ENCODE assay signal across 8 cellular contexts in the genomic region with DNA sequence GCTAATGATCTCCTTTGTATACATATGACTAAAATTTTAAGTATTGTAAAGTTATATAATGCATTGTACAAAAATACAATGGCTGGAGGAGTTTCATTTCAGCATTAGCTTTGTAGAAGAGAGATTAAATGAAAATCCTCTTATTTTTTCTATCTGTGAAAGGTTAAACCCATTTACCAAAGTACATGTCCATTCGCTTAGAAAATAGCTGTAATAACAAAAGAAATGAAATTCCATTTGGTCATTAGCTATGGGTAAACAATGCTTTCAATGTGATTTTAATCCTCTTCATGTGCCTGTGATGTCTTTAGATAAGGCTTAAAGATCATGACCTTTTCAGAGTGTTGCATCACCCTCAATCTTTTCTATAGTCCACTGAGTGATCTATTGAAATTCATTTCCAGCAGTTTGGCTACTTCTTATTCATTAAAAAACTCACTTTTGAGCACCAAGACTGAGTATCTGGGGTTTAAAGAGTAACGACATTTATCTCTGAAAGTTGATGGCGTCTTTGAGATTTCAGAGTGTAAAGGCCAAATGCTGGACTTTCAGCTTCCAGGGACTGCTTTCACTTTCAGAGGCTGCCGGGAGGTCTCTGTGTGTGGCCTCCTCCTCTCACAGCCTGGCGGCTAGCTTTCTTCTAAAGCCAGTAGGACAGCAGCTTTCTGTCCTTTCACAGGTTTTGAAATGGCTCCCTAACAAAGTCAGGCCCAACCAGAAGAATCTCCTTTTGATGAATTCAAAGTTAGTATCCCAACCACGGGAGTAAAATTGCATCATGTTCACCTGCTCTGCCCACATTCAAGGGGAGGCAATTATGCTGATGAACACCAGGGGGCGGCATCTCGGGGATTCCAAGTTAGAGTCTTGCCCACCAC.
DNase-seq lines count a peak whose midpoint lies in the region; ATAC-seq and TF ChIP-seq lines count a peak whose summit lies in the region.

No MANE protein-coding gene starts in this region.

- no peak overlapping the region for H3K4me2 ChIP-seq in GM23248 (ENCODE audit: unreplicated experiment)

- POLR2A ChIA-PET in Panc1 (lab: Charles Lee): no interaction called here

- no peak overlapping the region for H2AFZ ChIP-seq in GM23248

- no peak overlapping the region for H3K4me3 ChIP-seq in HFF-Myc (replicated peaks; ENCODE audit: low read depth, low read length)
- peak overlapping the region; percentile 7 to 45; a peak in 3 of 4 replicates for H3K4me3 ChIP-seq in Panc1 (ENCODE audit: low read depth in 2 of 2, low read length in 2 of 2)
- H3K4me3 ChIP-seq in GM23248: no peak overlapping the region
- H3K4me3 ChIP-seq in esophagus muscularis mucosa: peak overlapping the region in 1 of 4 donors; percentile 18

- in situ Hi-C loops in Panc1 (cut with HindIII; ENCODE audit: low pct_unique_long_range_greater_than_20kb, low sequenced_read_pairs): no loop called here
- in situ Hi-C loops in GM23248 (cut with MboI): no loop called here

- TF ChIP-seq EP300 in esophagus muscularis mucosa (IDR thresholded peaks at IDR 0.05): no peak

- H3K27ac ChIP-seq in Panc1 (ENCODE audit: low read length) (peak overlapping the region; percentile 57; the same call in 1 of the 2 replicates), GM23248 (no peak overlapping the region), esophagus muscularis mucosa (replicated peaks in 1 of 4) (no peak overlapping the region)

- no peak overlapping the region for H3K9ac ChIP-seq in GM23248

- no peaks in the 10 kb centered on the region for H3F3A ChIP-seq in GM23248 (ENCODE audit: insufficient read depth)

- 25% methylated on average over 8 of the region's 8 CpGs for WGBS in GM23248 (ENCODE audit: low coverage in 1 of 2, low lambda C conversion rate in 2 of 2, missing lambda C conversion rate in 2 of 2), 2 experiments
- 69% methylated on average over 8 of the region's 8 CpGs for WGBS in esophagus muscularis mucosa

- ATAC-seq in Panc1: no peak
- ATAC-seq in HG03520 (IDR thresholded peaks at IDR 0.05; ENCODE audit: unreplicated experiment): no peak

- H3K27me3 ChIP-seq in Panc1 (ENCODE audit: control insufficient read depth, insufficient read depth, low read length): no peaks in the 10 kb centered on the region
- H3K27me3 ChIP-seq in GM23248 (replicated peaks; ENCODE audit: insufficient read depth): no peaks in the 10 kb centered on the region
- no peaks in the 10 kb centered on the region for H3K27me3 ChIP-seq in esophagus muscularis mucosa

- TF ChIP-seq POLR2A in esophagus muscularis mucosa (IDR thresholded peaks at IDR 0.05; ENCODE audit: low read depth): no peak

- H3K79me2 ChIP-seq in GM23248 (ENCODE audit: insufficient read depth): no peaks in the 10 kb centered on the region

- no peaks in the 10 kb centered on the region for H4K20me1 ChIP-seq in GM23248 (ENCODE audit: insufficient read depth)

- H3K4me1 ChIP-seq in Panc1 (ENCODE audit: control insufficient read depth, insufficient read depth, low read length) (no peaks in the 10 kb centered on the region), GM23248 (ENCODE audit: insufficient read depth) (no peaks in the 10 kb centered on the region), esophagus muscularis mucosa (no peaks in the 10 kb centered on the region)

- no TSS peak for BruUV-seq in Panc1 (replicated peaks; lab: Mats Ljungman, UMichigan)

- H3K9me2 ChIP-seq in GM23248 (ENCODE audit: insufficient read depth): no peaks in the 10 kb centered on the region

- CTCF ChIA-PET in Panc1 (lab: Charles Lee): no interaction called here

- H3K36me3 ChIP-seq in Panc1 (ENCODE audit: control insufficient read depth, insufficient read depth, low read length) (no peaks in the 10 kb centered on the region), GM23248 (ENCODE audit: low read depth) (no peaks in the 10 kb centered on the region), esophagus muscularis mucosa (no peaks in the 10 kb centered on the region)

- DNase-seq in ELF-1 (ENCODE audit: low read depth, low spot score): peak; percentile 77
- DNase-seq in HFF-Myc (ENCODE audit: extremely low read depth, low read depth): no peak
- DNase-seq in Panc1 (ENCODE audit: low read depth, low spot score): peak; percentile 30
- DNase-seq in iPS-NIHi7 (ENCODE audit: extremely low spot score): peak; percentile 72
- DNase-seq in GM23248: no peak
- no peak for DNase-seq in GM19238 (ENCODE audit: insufficient read length, low spot score)
- DNase-seq in esophagus muscularis mucosa (ENCODE audit: extremely low spot score): no peak

- intact Hi-C loops in Panc1 (cut with micrococcal nuclease; ENCODE audit: unreplicated experiment) (no loop called here), esophagus muscularis mucosa (cut with DNase I) (no loop called here)

- peak; percentile 22 for TF ChIP-seq CTCF in HFF-Myc (IDR thresholded peaks at IDR 0.05; ENCODE audit: low read depth, low read length, missing control alignments)
- TF ChIP-seq CTCF in Panc1 (IDR thresholded peaks at IDR 0.05): peak; percentile 76
- TF ChIP-seq CTCF in esophagus muscularis mucosa (IDR thresholded peaks at IDR 0.05): no peak

- H3K9me3 ChIP-seq in Panc1 (ENCODE audit: control insufficient read depth, insufficient read depth, low read depth, low read length): no peaks in the 10 kb centered on the region; the same call in none of the 2 replicates
- no peaks in the 10 kb centered on the region for H3K9me3 ChIP-seq in GM23248 (ENCODE audit: low read depth)
- H3K9me3 ChIP-seq in esophagus muscularis mucosa: no peaks in the 10 kb centered on the region

Comparison
In these comparisons a context has a peak if more than half of its experiments do, and no peak if none do; other contexts are left out.
1. DNase-seq: peak in ELF-1 (single experiment), Panc1 (single experiment) and iPS-NIHi7 (single experiment); none in HFF-Myc (single experiment), GM23248 (single experiment), GM19238 (single experiment) and esophagus muscularis mucosa (single experiment).
2. H3K4me3 ChIP-seq: peak in Panc1 (2 of 2); none in HFF-Myc (single experiment) and GM23248 (single experiment).
3. CTCF ChIP-seq: peak in HFF-Myc (single experiment) and Panc1 (single experiment); none in esophagus muscularis mucosa (0 of 3).